Comparison of ENCODE assay signal across 16 cellular contexts in the genomic region with DNA sequence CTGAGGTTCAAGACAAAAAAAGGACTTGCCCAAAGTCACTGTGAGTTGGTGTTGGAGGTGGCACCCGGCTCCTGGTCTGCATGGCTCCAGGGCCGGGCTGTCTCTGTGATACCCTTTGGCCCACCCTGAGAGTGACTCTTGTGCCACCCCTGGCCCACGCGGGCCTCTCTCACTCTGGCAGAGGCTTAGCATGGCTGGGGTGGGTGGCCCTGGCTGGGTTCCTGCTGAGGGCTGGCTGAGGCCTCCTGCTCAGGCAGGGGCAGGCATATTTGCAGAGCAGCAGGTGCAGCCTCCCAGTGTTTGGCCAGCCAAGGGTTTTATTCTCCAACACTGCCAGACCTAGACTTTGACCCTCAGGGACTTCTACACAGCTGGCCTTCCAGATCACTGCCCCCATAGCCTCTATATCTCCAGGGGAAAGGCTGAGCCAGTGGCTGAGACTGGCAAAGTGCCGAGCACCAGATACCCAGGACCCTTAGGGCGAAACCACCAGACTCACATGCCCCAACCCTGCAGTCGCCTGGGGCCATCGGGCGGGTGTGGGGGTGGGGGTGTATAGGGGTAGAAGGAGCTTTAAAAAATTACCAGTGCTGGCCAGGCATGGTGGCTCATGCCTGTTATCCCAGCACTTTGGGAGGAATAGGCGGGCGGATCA. TPM values are rescaled to one million over a fixed set of nuclear protein-coding genes. Genes with fewer than 3 reads are reported as not detected.
DNase-seq lines count a peak whose midpoint lies in the region; ATAC-seq, FAIRE-seq and TF ChIP-seq lines count a peak whose summit lies in the region.
"Had no signal": no experiment of that assay in that cellular context is flagged by ENCODE, and none has a peak within 500 bp of the region (broad histone marks: within the 10 kb centered on the region; RNA-seq: fewer than 3 reads in every experiment).

No MANE protein-coding gene starts in this region.

- H3K4me2 ChIP-seq in A549 (peak overlapping the region; percentile 53), GM23248 (ENCODE audit: unreplicated experiment) (no peak overlapping the region)
- H3K4me2 ChIP-seq: smooth muscle cell had no signal

- TF ChIP-seq POLR2A in A549 (IDR thresholded peaks at IDR 0.05; ENCODE audit: low read length) = no peak

- TF ChIP-seq EP300 in A549 (IDR thresholded peaks at IDR 0.05) = no peak

- no peaks in the 10 kb centered on the region for H4K20me1 ChIP-seq in GM23248 (ENCODE audit: insufficient read depth)

- H3K9me2 ChIP-seq in GM23248 (ENCODE audit: insufficient read depth) = no peaks in the 10 kb centered on the region

- peak in 1 of 2 experiments; percentile 28; a peak in 2 of 6 replicates for ATAC-seq in A549

- no peaks in the 10 kb centered on the region for H3K79me2 ChIP-seq in GM23248 (ENCODE audit: insufficient read depth)

- DNase-seq in A549 (ENCODE audit: low read depth in 1 of 2, low spot score in 1 of 2) (no peak), DMS53 treated with DMSO at 0.1 percent for 48 hours (lab: John Stamatoyannopoulos, UW; ENCODE audit: unreplicated experiment) (peak; percentile 94), SHP77 treated with DMSO at 0.1 percent for 48 hours (lab: John Stamatoyannopoulos, UW) (peak; percentile 62), mesenteric fat pad (ENCODE audit: low spot score) (peak; percentile 74), NCI-H82 treated with DMSO at 0.1 percent for 48 hours (lab: John Stamatoyannopoulos, UW; ENCODE audit: unreplicated experiment) (no peak), GM23248 (no peak), globus pallidus (ENCODE audit: low spot score) (no peak), HCEC 1CT (no peak)
- DNase-seq: CD4-positive, CD25-positive, alpha-beta regulatory T cell; heart right ventricle; midbrain; NK-92 treated with Interleukin-12 subunit alpha and Interleukin-12 subunit beta, amount 100 ng/mL, for 24 hours had no signal

- no peak overlapping the region for H3K4me3 ChIP-seq in A549
- H3K4me3 ChIP-seq in GM23248 = no peak overlapping the region
- H3K4me3 ChIP-seq: HAP-1, heart right ventricle had no signal

- no peak for FAIRE-seq in A549 (lab: Jason Lieb, UNC)
- FAIRE-seq: endothelial cell of umbilical vein, GM19239 had no signal

- no peak for TF ChIP-seq RAD21 in A549 (conservative IDR thresholded peaks at IDR 0.05 in 1 of 2, IDR thresholded peaks at IDR 0.05 in 1 of 2)

- in situ Hi-C loops in GM23248 (cut with MboI) = no loop called here

- no peak overlapping the region for H2AFZ ChIP-seq in GM23248

- H3K36me3 ChIP-seq in GM23248 (ENCODE audit: low read depth) = no peaks in the 10 kb centered on the region
- H3K36me3 ChIP-seq: HAP-1, heart right ventricle had no signal

- H3K9ac ChIP-seq in GM23248 = no peak overlapping the region

- POLR2A ChIA-PET in A549 (lab: Yijun Ruan, JAX) = no interaction called here

- H3K4me1 ChIP-seq in A549 = peaks cover 70% of the 10 kb centered on the region
- 0 out of 2 replicates have a peak, but pooled peaks cover 5% of the 10 kb centered on the region for H3K4me1 ChIP-seq in GM23248 (ENCODE audit: insufficient read depth)

- H3K9me3 ChIP-seq in A549 (no peaks in the 10 kb centered on the region), GM23248 (ENCODE audit: low read depth) (no peaks in the 10 kb centered on the region)
- H3K9me3 ChIP-seq: HAP-1, heart right ventricle had no signal

- H3F3A ChIP-seq in GM23248 (ENCODE audit: insufficient read depth) = no peaks in the 10 kb centered on the region; the same call in 1 of the 2 replicates

- WGBS in A549 (ENCODE audit: missing lambda C conversion rate) = 48% methylated on average over 8 of the region's 11 CpGs
- WGBS in GM23248 (ENCODE audit: low coverage in 1 of 2, low lambda C conversion rate in 2 of 2, missing lambda C conversion rate in 2 of 2), 2 experiments = 72 to 75% methylated on average over 10 to 11 of the region's 11 CpGs

- H3K27me3 ChIP-seq in GM23248 (replicated peaks; ENCODE audit: insufficient read depth) = peaks cover 7% of the 10 kb centered on the region; the same call in 1 of the 2 replicates

- no peak for TF ChIP-seq CTCF in A549 (IDR thresholded peaks at IDR 0.05)

- H3K27ac ChIP-seq in A549 = peak overlapping the region; percentile 69 to 74
- H3K27ac ChIP-seq in GM23248 = no peak overlapping the region
- H3K27ac ChIP-seq: heart right ventricle had no signal

- CTCF ChIA-PET in A549 (lab: Yijun Ruan, JAX) = interaction anchor here (1.4 to 7.5 kb wide), 6 partner anchors 16 to 42 kb away, joined by 3 to 95 read pairs (median 4); no protein-coding TSS in a partner anchor

TF ChIP-seq in A549, 52 proteins besides CTCF, POLR2A, EP300 and RAD21:
- TF ChIP-seq KDM1A (IDR thresholded peaks at IDR 0.05; ENCODE audit: low read depth) = no peak
- no peak for TF ChIP-seq ZC3H11A (IDR thresholded peaks at IDR 0.05)
TF ChIP-seq in A549: peak in this region for 0.

RNA-seq across cellular contexts. Expression of a gene that starts 21.5 kb away (rescaled TPM):
- polyA plus RNA-seq in A549 (2011; rRNA removed) (28.3 and 37.7 TPM in 2 replicates), A549 (2017; fragmentation: RNase III; extraction: RNeasy Plus Mini Kit Qiagen cat#74134 plus additional on column Dnase treatment) (91.8 to 142 TPM (median 130 TPM) in 3 replicates), GM23248 (2016; fragmentation: Nextera tagmentation; extraction: Ambion mirVana) (0.58 and 1.2 TPM in 2 replicates)
- 46.7 and 66.1 TPM in 2 replicates for polyA plus RNA-seq in A549 (2012; cell fraction: cytosol; rRNA removed)
- polyA plus RNA-seq in A549 (2012; cell fraction: nucleus; rRNA removed) = 102 and 106 TPM in 2 replicates
- 31.9 and 33.7 TPM in 2 replicates for polyA minus RNA-seq in A549 (2011; rRNA and poly(A)+ RNA removed)
- 96.3 TPM for total RNA-seq in mesenteric fat pad
- total RNA-seq in GM23248 (2014; rRNA removed; shearing (Covaris generic)) = 0.54 and 0.89 TPM in 2 replicates

Comparison
In these comparisons a context has a peak if more than half of its experiments do, and no peak if none do; other contexts are left out.
1. DNase-seq: peak in DMS53 treated with DMSO at 0.1 percent for 48 hours (single experiment), SHP77 treated with DMSO at 0.1 percent for 48 hours (single experiment) and mesenteric fat pad (single experiment); none in A549 (0 of 2), NCI-H82 treated with DMSO at 0.1 percent for 48 hours (single experiment), GM23248 (single experiment), globus pallidus (single experiment) and HCEC 1CT (single experiment).
2. RNA of a gene that starts 21.5 kb away (total RNA-seq): 96.3 TPM in mesenteric fat pad (single experiment); 0.54 to 0.89 TPM in GM23248; every median in the first group is over 10 times any median in the second.